ENCODE assay signal across 8 cellular contexts in the genomic region with DNA sequence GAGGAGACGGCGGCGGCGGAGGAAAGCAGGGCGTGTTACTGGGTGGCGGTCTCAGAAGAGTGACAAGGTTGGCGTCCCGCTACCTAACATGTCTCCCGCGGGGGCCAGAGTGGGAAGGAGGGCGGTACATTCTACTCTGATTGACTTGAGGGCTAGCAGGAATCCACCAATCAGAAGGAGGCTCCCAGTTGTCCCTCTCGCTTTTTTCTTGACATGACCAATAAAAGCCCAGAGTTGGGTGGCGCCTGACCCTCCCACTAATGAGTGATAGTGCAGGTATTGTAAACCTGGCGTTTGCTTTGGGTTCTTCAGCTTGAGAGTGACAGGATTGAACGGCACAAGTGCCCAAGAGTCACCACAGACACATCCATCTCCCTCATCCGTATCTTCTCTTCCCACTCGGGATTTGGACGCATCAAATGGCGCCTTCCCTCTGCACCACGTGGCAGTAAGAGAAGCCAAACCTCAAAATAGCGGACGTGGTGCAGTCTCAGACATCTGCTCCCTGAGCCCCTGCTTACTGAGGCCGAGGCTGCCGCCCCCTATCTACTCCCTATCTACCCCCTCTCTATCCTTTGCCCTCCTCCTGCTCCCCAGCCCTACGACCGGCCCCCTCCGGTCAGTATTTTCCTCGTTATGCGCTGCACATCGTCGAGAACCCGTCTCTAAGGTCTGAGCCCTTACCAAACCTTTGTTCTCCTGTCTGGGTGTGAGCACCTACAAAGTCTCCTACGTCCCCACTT. TPM values are rescaled to one million over a fixed set of nuclear protein-coding genes. Genes with fewer than 3 reads are reported as not detected.
DNase-seq lines count a peak whose midpoint lies in the region; ATAC-seq, FAIRE-seq and TF ChIP-seq lines count a peak whose summit lies in the region.

No MANE protein-coding gene starts in this region.

- peak overlapping the region; percentile 96 for H3K27ac Mint-ChIP-seq in activated naive CD8-positive, alpha-beta T cell treated with anti-CD3 and anti-CD28 coated beads for 36 hours

- H3K27ac ChIP-seq in pancreas = peak overlapping the region; percentile 72 to 90 (median 80)
- peak overlapping the region; percentile 90 to 94 for H3K27ac ChIP-seq in tibial artery

- H3K36me3 Mint-ChIP-seq in activated naive CD8-positive, alpha-beta T cell treated with anti-CD3 and anti-CD28 coated beads for 36 hours = peaks cover 18% of the 10 kb centered on the region

- peak overlapping the region; percentile 87 for H3K4me3 Mint-ChIP-seq in activated naive CD8-positive, alpha-beta T cell treated with anti-CD3 and anti-CD28 coated beads for 36 hours

- H3K36me3 ChIP-seq in pancreas (no peaks in the 10 kb centered on the region), tibial artery (no peaks in the 10 kb centered on the region)

- FAIRE-seq in pancreas (lab: Jason Lieb, UNC) = no peak

- WGBS in pancreas, 2 donors = 0 to 1% methylated on average over 33 of the region's 33 CpGs

- H3K4me3 ChIP-seq in GM12864 (ENCODE audit: low read depth, low read length) = peak overlapping the region; percentile 76
- peak overlapping the region; percentile 41 to 78 (median 62) for H3K4me3 ChIP-seq in pancreas
- peak overlapping the region; percentile 70 to 80 for H3K4me3 ChIP-seq in tibial artery

- intact Hi-C loops in Right ventricle myocardium superior (cut with DNase I) (no loop called here), pancreas (cut with DNase I) (no loop called here), tibial artery (cut with DNase I; ENCODE audit: low total_unique reads) (loop anchor here (5.0 to 10.0 kb wide), 2 partner anchors 90 to 317 kb away; a partner anchor contains a TSS)

- H3K9me3 ChIP-seq in pancreas (no peaks in the 10 kb centered on the region), tibial artery (no peaks in the 10 kb centered on the region)

- peaks cover 21% of the 10 kb centered on the region for H3K4me1 Mint-ChIP-seq in activated naive CD8-positive, alpha-beta T cell treated with anti-CD3 and anti-CD28 coated beads for 36 hours

- ATAC-seq in HG02623 (IDR thresholded peaks at IDR 0.05; ENCODE audit: unreplicated experiment) (peak; percentile 90), Right ventricle myocardium superior (ENCODE audit: poor library complexity) (peak; percentile 96), pancreas (peak; percentile 89 to 95 (median 90))

- no peaks in the 10 kb centered on the region for H3K27me3 Mint-ChIP-seq in activated naive CD8-positive, alpha-beta T cell treated with anti-CD3 and anti-CD28 coated beads for 36 hours

- TF ChIP-seq CTCF in GM12864 (IDR thresholded peaks at IDR 0.05; ENCODE audit: low read depth, low read length, missing control alignments) = no peak
- TF ChIP-seq CTCF in pancreas (IDR thresholded peaks at IDR 0.05) = no peak
- TF ChIP-seq CTCF in tibial artery (IDR thresholded peaks at IDR 0.05) = no peak

- H3K27me3 ChIP-seq in pancreas = no peaks in the 10 kb centered on the region
- no peaks in the 10 kb centered on the region for H3K27me3 ChIP-seq in tibial artery

- no peaks in the 10 kb centered on the region for H3K9me3 Mint-ChIP-seq in activated naive CD8-positive, alpha-beta T cell treated with anti-CD3 and anti-CD28 coated beads for 36 hours

- H3K4me1 ChIP-seq in pancreas = peaks cover 0 to 7% (median 4%) of the 10 kb centered on the region in 3 donors
- peaks cover 0 to 15% (median 10%) of the 10 kb centered on the region in 4 donors for H3K4me1 ChIP-seq in tibial artery

- peak; percentile 98 for DNase-seq in GM12864 (ENCODE audit: low read depth)
- DNase-seq in NCI-H1092 treated with DMSO at 0.1 percent for 48 hours (lab: John Stamatoyannopoulos, UW) = peak; percentile 95
- peak; percentile 91 for DNase-seq in SKM-1 (lab: John Stamatoyannopoulos, UW; ENCODE audit: unreplicated experiment)
- peak; percentile 87 for DNase-seq in activated naive CD8-positive, alpha-beta T cell treated with anti-CD3 and anti-CD28 coated beads for 36 hours
- DNase-seq in Right ventricle myocardium superior = peak; percentile 86
- DNase-seq in pancreas = peak; percentile 82 to 95 (median 92)
- DNase-seq in tibial artery = peak; percentile 91 to 92

RNA-seq across cellular contexts. Expression of a gene that starts 0.7 kb away (rescaled TPM):
- total RNA-seq in activated naive CD8-positive, alpha-beta T cell treated with anti-CD3 and anti-CD28 coated beads for 36 hours = 1 to 10 TPM; 6.0 to 7.0 TPM
- total RNA-seq in Right ventricle myocardium superior = 0.78 TPM
- total RNA-seq in pancreas = 1 to 10 TPM; 1.3 to 4.6 (median 2.5) TPM
- 1 to 10 TPM; 1.9 to 5.0 TPM for polyA plus RNA-seq in pancreas

RNA-seq across cellular contexts. Expression of a gene that starts 33.9 kb away (rescaled TPM):
- 100 to 1,000 TPM; 389 to 409 TPM for total RNA-seq in activated naive CD8-positive, alpha-beta T cell treated with anti-CD3 and anti-CD28 coated beads for 36 hours
- 96.0 TPM for total RNA-seq in Right ventricle myocardium superior
- total RNA-seq in pancreas = 100 to 1,000 TPM in 1 of 6 donors, 10 to 100 TPM in 5; 60.0 to 101 (median 77.1) TPM
- polyA plus RNA-seq in pancreas = 10 to 100 TPM; 24.6 to 44.8 TPM

RNA-seq across cellular contexts. Expression of a gene that starts 50.9 kb away (rescaled TPM):
- total RNA-seq in activated naive CD8-positive, alpha-beta T cell treated with anti-CD3 and anti-CD28 coated beads for 36 hours = 10 to 100 TPM; 29.1 to 31.8 TPM
- total RNA-seq in Right ventricle myocardium superior = 60.8 TPM
- total RNA-seq in pancreas = 10 to 100 TPM in 5 of 6 donors, 1 to 10 TPM in 1; 9.3 to 21.1 (median 14.3) TPM
- 10 to 100 TPM; 17.4 to 27.0 TPM for polyA plus RNA-seq in pancreas

Comparison
In these comparisons a context has a peak if more than half of its experiments do, and no peak if none do; other contexts are left out.
1. Peak in every context shown above with its lines: DNase-seq, ATAC-seq, H3K4me3 ChIP-seq and H3K27ac ChIP-seq.